ENCODE assay signal across 9 cellular contexts in the genomic region with DNA sequence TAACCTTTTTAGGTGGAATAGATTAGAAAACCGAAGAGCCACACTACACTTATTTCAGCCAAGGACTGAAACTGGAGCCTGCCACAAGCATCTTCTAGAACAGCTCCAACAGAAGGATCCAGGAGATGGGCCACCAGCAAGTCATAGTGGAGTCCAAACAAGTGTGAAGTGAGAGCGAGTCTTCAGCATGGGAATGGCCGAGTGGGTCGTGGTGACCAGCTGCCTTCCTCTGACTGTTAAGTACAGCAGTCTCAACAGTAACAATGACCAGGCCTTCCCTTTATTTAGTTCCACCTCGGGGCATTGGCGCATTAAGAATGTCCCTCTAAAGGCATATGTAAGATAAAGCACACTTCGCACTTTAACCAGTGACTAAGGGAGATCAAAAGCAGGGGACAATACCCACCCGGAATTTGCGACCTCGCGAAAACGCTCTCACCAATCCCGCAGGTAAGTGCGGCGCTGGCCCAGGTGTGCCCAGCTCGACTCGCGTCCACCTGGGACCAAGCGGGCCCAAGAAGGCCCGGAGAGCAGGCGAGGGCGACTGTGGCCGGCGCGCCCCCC. TPM values are rescaled to one million over a fixed set of nuclear protein-coding genes. Genes with fewer than 3 reads are reported as not detected.
DNase-seq lines count a peak whose midpoint lies in the region; ATAC-seq lines count a peak whose summit lies in the region.
"Had no signal": no experiment of that assay in that cellular context is flagged by ENCODE, and none has a peak within 500 bp of the region (broad histone marks: within the 10 kb centered on the region; RNA-seq: fewer than 3 reads in every experiment).

No MANE protein-coding gene starts in this region.

- ATAC-seq in activated T-cell treated with anti-CD3 and anti-CD28 coated beads, Interleukin-2, amount 50 U/mL, for 72 hours (replicated peaks in 1 of 2), result no peak
- ATAC-seq in effector memory CD8-positive, alpha-beta T cell (replicated peaks), result no peak
- no peak for ATAC-seq in GM19397 (IDR thresholded peaks at IDR 0.05; ENCODE audit: unreplicated experiment)

- WGBS in urinary bladder, result 30% methylated on average over 25 of the region's 25 CpGs

- H3K36me3 ChIP-seq in muscle layer of duodenum (ENCODE audit: control insufficient read depth in 1 of 2, insufficient read depth in 2 of 2, low read length in 2 of 2) (no peaks in the 10 kb centered on the region), urinary bladder (ENCODE audit: insufficient read depth) (no peaks in the 10 kb centered on the region)

- H3K4me3 Mint-ChIP-seq in activated T-cell treated with anti-CD3 and anti-CD28 coated beads, Interleukin-2, amount 50 U/mL, for 72 hours, result peak overlapping the region; percentile 75 to 76
- H3K4me3 Mint-ChIP-seq in effector memory CD8-positive, alpha-beta T cell, result peak overlapping the region; percentile 44 to 55

- no peak for DNase-seq in activated T-cell treated with anti-CD3 and anti-CD28 coated beads, Interleukin-2, amount 50 U/mL, for 72 hours
- DNase-seq in activated T-cell treated with anti-CD3 and anti-CD28 coated beads, Interleukin-2, amount 50 U/mL, for 1 hour, result no peak
- DNase-seq in effector memory CD8-positive, alpha-beta T cell, result no peak
- no peak for DNase-seq in COR-L47 (lab: John Stamatoyannopoulos, UW)
- DNase-seq in AG08395 (ENCODE audit: low spot score), result no peak
- DNase-seq: DMS153 had no signal

- no peak overlapping the region for H3K27ac Mint-ChIP-seq in activated T-cell treated with anti-CD3 and anti-CD28 coated beads, Interleukin-2, amount 50 U/mL, for 72 hours
- peak overlapping the region in 1 of 2 donors; percentile 58 for H3K27ac Mint-ChIP-seq in effector memory CD8-positive, alpha-beta T cell

- H3K4me3 ChIP-seq in muscle layer of duodenum (ENCODE audit: low read depth in 1 of 2, low read length in 2 of 2) (peak overlapping the region; percentile 58 to 88), urinary bladder (ENCODE audit: low read depth, low read length) (peak overlapping the region; percentile 97)

- peaks cover 31% of the 10 kb centered on the region for H3K27me3 Mint-ChIP-seq in activated T-cell treated with anti-CD3 and anti-CD28 coated beads, Interleukin-2, amount 50 U/mL, for 72 hours (ENCODE audit: low read depth)
- peaks cover 16 to 21% of the 10 kb centered on the region in 2 donors for H3K27me3 Mint-ChIP-seq in effector memory CD8-positive, alpha-beta T cell

- H3K4me1 ChIP-seq in muscle layer of duodenum (ENCODE audit: control insufficient read depth in 1 of 2, insufficient read depth in 2 of 2, low read length in 2 of 2) (peaks cover 0 to 12% of the 10 kb centered on the region in 2 donors), urinary bladder (ENCODE audit: insufficient read depth) (no peaks in the 10 kb centered on the region)

- H3K36me3 Mint-ChIP-seq in activated T-cell treated with anti-CD3 and anti-CD28 coated beads, Interleukin-2, amount 50 U/mL, for 72 hours (ENCODE audit: insufficient read depth in 2 of 2), result peaks cover 1 to 2% of the 10 kb centered on the region in 2 donors
- H3K36me3 Mint-ChIP-seq in effector memory CD8-positive, alpha-beta T cell (ENCODE audit: insufficient read depth), result peaks cover 6% of the 10 kb centered on the region

- no peaks in the 10 kb centered on the region for H3K27me3 ChIP-seq in muscle layer of duodenum (ENCODE audit: low read depth, low read length)

- no peaks in the 10 kb centered on the region for H3K9me3 ChIP-seq in muscle layer of duodenum (ENCODE audit: control insufficient read depth in 1 of 2, low read length in 2 of 2)

- H3K9me3 Mint-ChIP-seq in activated T-cell treated with anti-CD3 and anti-CD28 coated beads, Interleukin-2, amount 50 U/mL, for 72 hours, result no peaks in the 10 kb centered on the region
- H3K9me3 Mint-ChIP-seq in effector memory CD8-positive, alpha-beta T cell, result peaks cover 1 to 21% of the 10 kb centered on the region in 2 donors

- peak overlapping the region; percentile 54 for H3K27ac ChIP-seq in muscle layer of duodenum (ENCODE audit: low read length)
- H3K27ac ChIP-seq in urinary bladder (ENCODE audit: low read depth), result no peak overlapping the region

- H3K4me1 Mint-ChIP-seq in activated T-cell treated with anti-CD3 and anti-CD28 coated beads, Interleukin-2, amount 50 U/mL, for 72 hours (ENCODE audit: low read depth), result peaks cover 5% of the 10 kb centered on the region
- peaks cover 2 to 3% of the 10 kb centered on the region in 2 donors for H3K4me1 Mint-ChIP-seq in effector memory CD8-positive, alpha-beta T cell (ENCODE audit: low read depth in 2 of 2)

RNA-seq across cellular contexts. Expression of gene L3MBTL4, which starts 1.1 kb away (rescaled TPM):
- total RNA-seq in activated T-cell treated with anti-CD3 and anti-CD28 coated beads, Interleukin-2, amount 50 U/mL, for 72 hours, result under 1 TPM; 0.07 to 0.12 TPM
- 6.7 TPM for total RNA-seq in urinary bladder
- 0.98 TPM for polyA plus RNA-seq in urinary bladder
